ENCODE assay signal across 7 cellular contexts in the genomic region with DNA sequence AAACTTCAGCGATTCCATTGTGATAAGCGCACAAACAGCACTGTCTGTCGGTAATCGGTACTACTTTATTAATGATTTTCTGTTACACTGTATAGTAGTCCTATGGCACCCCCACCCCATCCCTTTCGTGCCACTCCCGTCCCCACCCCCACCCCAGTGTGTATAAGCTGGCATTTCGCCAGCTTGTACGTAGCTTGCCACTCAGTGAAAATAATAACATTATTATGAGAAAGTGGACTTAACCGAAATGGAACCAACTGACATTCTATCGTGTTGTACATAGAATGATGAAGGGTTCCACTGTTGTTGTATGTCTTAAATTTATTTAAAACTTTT. TPM values are rescaled to one million over a fixed set of nuclear protein-coding genes. Genes with fewer than 3 reads are reported as not detected.
A peak's percentile ranks its signal among the peaks of the same experiment; 100 is the strongest.
DNase-seq lines count a peak whose midpoint lies in the region; ATAC-seq, FAIRE-seq and TF ChIP-seq lines count a peak whose summit lies in the region.

No MANE protein-coding gene starts in this region.

- H3K27ac ChIP-seq in HUES48 (ENCODE audit: low read depth, low read length) (peak overlapping the region; percentile 76), keratinocyte (ENCODE audit: control insufficient read depth, insufficient read depth, low read length) (peak overlapping the region; percentile 85), suprapubic skin (peak overlapping the region; percentile 94)

- no peak for FAIRE-seq in keratinocyte (lab: Jason Lieb, UNC)

- peaks cover 31% of the 10 kb centered on the region for H3K79me2 ChIP-seq in keratinocyte (ENCODE audit: control insufficient read depth, insufficient read depth, low read length)

- H3K9me3 Mint-ChIP-seq in activated naive CD8-positive, alpha-beta T cell treated with anti-CD3 and anti-CD28 coated beads, Interleukin-2, amount 50 U/mL, for 24 hours: no peaks in the 10 kb centered on the region

- no peaks in the 10 kb centered on the region for H4K20me1 ChIP-seq in keratinocyte (ENCODE audit: control insufficient read depth, extremely low read depth, insufficient read depth, low read length)

- peak overlapping the region; percentile 91 for H3K9ac ChIP-seq in HUES48 (ENCODE audit: low read depth, low read length)
- peak overlapping the region; percentile 90 for H3K9ac ChIP-seq in keratinocyte (ENCODE audit: control insufficient read depth, extremely low read depth, insufficient read depth, low read length)

- WGBS in suprapubic skin: 26% methylated on average over 10 of the region's 10 CpGs

- H3K4me3 ChIP-seq in GM12865 (ENCODE audit: low read depth, low read length) (peak overlapping the region; percentile 81), HUES48 (ENCODE audit: low read depth, low read length) (peak overlapping the region; percentile 86), keratinocyte (ENCODE audit: control insufficient read depth in 2 of 3, extremely low read depth in 1 of 3, insufficient read depth in 2 of 3, low read depth in 1 of 3, low read length in 3 of 3) (peak overlapping the region; percentile 62 to 80 (median 73)), suprapubic skin (peak overlapping the region; percentile 67)

- peaks cover 44% of the 10 kb centered on the region for H3K36me3 Mint-ChIP-seq in activated naive CD8-positive, alpha-beta T cell treated with anti-CD3 and anti-CD28 coated beads, Interleukin-2, amount 50 U/mL, for 24 hours (ENCODE audit: low read depth)

- no peaks in the 10 kb centered on the region for H3K27me3 Mint-ChIP-seq in activated naive CD8-positive, alpha-beta T cell treated with anti-CD3 and anti-CD28 coated beads, Interleukin-2, amount 50 U/mL, for 24 hours

- TF ChIP-seq EP300 in suprapubic skin (IDR thresholded peaks at IDR 0.05): no peak

- peak; percentile 55 for DNase-seq in GM12865 (ENCODE audit: low read depth)
- no peak for DNase-seq in activated naive CD8-positive, alpha-beta T cell treated with anti-CD3 and anti-CD28 coated beads, Interleukin-2, amount 50 U/mL, for 24 hours
- no peak for DNase-seq in keratinocyte (ENCODE audit: low read depth, low spot score)
- DNase-seq in suprapubic skin (ENCODE audit: low spot score in 2 of 2): no peak
- DNase-seq in AG20443 (ENCODE audit: low spot score): no peak

- dilution Hi-C loops in keratinocyte (cut with MboI; ENCODE audit: extremely low pct_ligation_motif_present, low sequenced_read_pairs): no loop called here

- H3K27me3 ChIP-seq in HUES48 (ENCODE audit: control insufficient read depth, insufficient read depth, low read length) (no peaks in the 10 kb centered on the region), keratinocyte (ENCODE audit: control insufficient read depth, extremely low read depth, insufficient read depth, low read length) (no peaks in the 10 kb centered on the region), suprapubic skin (no peaks in the 10 kb centered on the region)

- H3K36me3 ChIP-seq in HUES48 (ENCODE audit: control insufficient read depth, insufficient read depth, low read length) (peaks cover 15% of the 10 kb centered on the region), keratinocyte (ENCODE audit: control insufficient read depth in 2 of 2, extremely low read depth in 1 of 2, insufficient read depth in 2 of 2, low read length in 2 of 2) (peaks cover 0 to 2% of the 10 kb centered on the region in 2 experiments), suprapubic skin (no peaks in the 10 kb centered on the region)

- no peak for TF ChIP-seq CTCF in GM12865 (IDR thresholded peaks at IDR 0.05; ENCODE audit: insufficient read depth, low read depth, low read length, missing control alignments)
- no peak for TF ChIP-seq CTCF in keratinocyte (optimal IDR thresholded peaks at IDR 0.05 in 1 of 3, IDR thresholded peaks at IDR 0.05 in 1 of 3, conservative IDR thresholded peaks at IDR 0.05 in 1 of 3; ENCODE audit: extremely low read depth in 1 of 3, insufficient read depth in 2 of 3, low read length in 3 of 3)
- no peak for TF ChIP-seq CTCF in suprapubic skin (IDR thresholded peaks at IDR 0.05)

- no peak overlapping the region for H2AFZ ChIP-seq in keratinocyte (ENCODE audit: control insufficient read depth, low read length)

- H3K9me1 ChIP-seq in keratinocyte (ENCODE audit: control insufficient read depth, extremely low read depth, insufficient read depth, low read length): no peaks in the 10 kb centered on the region

- H3K9me3 ChIP-seq in HUES48 (ENCODE audit: control insufficient read depth, insufficient read depth, low read length): no peaks in the 10 kb centered on the region
- peaks cover 3% of the 10 kb centered on the region for H3K9me3 ChIP-seq in keratinocyte (ENCODE audit: control insufficient read depth, low read depth, low read length)
- H3K9me3 ChIP-seq in suprapubic skin: no peaks in the 10 kb centered on the region

- ATAC-seq in activated naive CD8-positive, alpha-beta T cell treated with anti-CD3 and anti-CD28 coated beads, Interleukin-2, amount 50 U/mL, for 24 hours: peak; percentile 5
- no peak for ATAC-seq in HG03521 (IDR thresholded peaks at IDR 0.05; ENCODE audit: unreplicated experiment)

- H3K4me1 Mint-ChIP-seq in activated naive CD8-positive, alpha-beta T cell treated with anti-CD3 and anti-CD28 coated beads, Interleukin-2, amount 50 U/mL, for 24 hours: peaks cover 36% of the 10 kb centered on the region

- peak overlapping the region; percentile 61 for H3K4me2 ChIP-seq in keratinocyte (ENCODE audit: control insufficient read depth, extremely low read depth, insufficient read depth, low read depth, low read length)

- H3K4me3 Mint-ChIP-seq in activated naive CD8-positive, alpha-beta T cell treated with anti-CD3 and anti-CD28 coated beads, Interleukin-2, amount 50 U/mL, for 24 hours: peak overlapping the region; percentile 96

- peaks cover 40% of the 10 kb centered on the region for H3K4me1 ChIP-seq in HUES48 (ENCODE audit: control insufficient read depth, insufficient read depth, low read length)
- H3K4me1 ChIP-seq in keratinocyte (ENCODE audit: control insufficient read depth, extremely low read depth, insufficient read depth, low read length): peaks cover 6% of the 10 kb centered on the region
- H3K4me1 ChIP-seq in suprapubic skin: no peaks in the 10 kb centered on the region

- no peak for TF ChIP-seq POLR2A in suprapubic skin (IDR thresholded peaks at IDR 0.05)

- peak overlapping the region; percentile 95 for H3K27ac Mint-ChIP-seq in activated naive CD8-positive, alpha-beta T cell treated with anti-CD3 and anti-CD28 coated beads, Interleukin-2, amount 50 U/mL, for 24 hours

RNA-seq across cellular contexts. Expression of a gene that starts 4.8 kb away (rescaled TPM):
- 44.1 to 45.4 TPM (median 44.5 TPM) in 3 replicates for polyA plus RNA-seq in keratinocyte
- polyA plus RNA-seq in keratinocyte (2011; ENCODE audit: low read depth): 17.9 TPM
- 27.4 and 50.7 TPM in 2 replicates for polyA plus RNA-seq in keratinocyte (2011; cell fraction: cytosol; rRNA removed)
- polyA plus RNA-seq in keratinocyte (2011; cell fraction: nucleus; rRNA removed): 42.0 and 56.6 TPM in 2 replicates
- 42.3 and 49.5 TPM in 2 replicates for polyA plus RNA-seq in keratinocyte (2012; ENCODE audit: low replicate concordance)
- polyA minus RNA-seq in keratinocyte: 12.6 to 18.0 TPM (median 15.5 TPM) in 3 replicates
- polyA minus RNA-seq in keratinocyte (2011; cell fraction: cytosol; rRNA and poly(A)+ RNA removed): 81.3 TPM
- polyA minus RNA-seq in keratinocyte (2011; cell fraction: nucleus; rRNA and poly(A)+ RNA removed): 24.9 and 30.6 TPM in 2 replicates
- 10 to 100 TPM; 25.9 to 57.1 (median 35.7) TPM for total RNA-seq in suprapubic skin
